Comparison of ENCODE assay signal across 1 cellular context in genomic region chr20:41693136-41693979, GRCh38.
A peak's percentile ranks its signal among the peaks of the same experiment; 100 is the strongest.
TF ChIP-seq lines count a peak whose summit lies in the region.

No MANE protein-coding gene starts in this region.

TF ChIP-seq in HEK293, 187 proteins besides CTCF, POLR2A, EP300 and RAD21 (continued from another document):
- TF ChIP-seq ZNF24 (tag by site-specific recombination; IDR thresholded peaks at IDR 0.05) = peak; percentile 66; the same call in 1 of the 2 replicates
- no peak for TF ChIP-seq ZNF239 (tag by site-specific recombination; IDR thresholded peaks at IDR 0.05)
- peak; percentile 95 for TF ChIP-seq ZXDB (tag by site-specific recombination; IDR thresholded peaks at IDR 0.05)
- TF ChIP-seq ZNF48 (tag by site-specific recombination; IDR thresholded peaks at IDR 0.05) = no peak
- peak; percentile 57; the same call in 1 of the 2 replicates for TF ChIP-seq KLF7 (tag by site-specific recombination; IDR thresholded peaks at IDR 0.05; ENCODE audit: borderline replicate concordance)
- no peak for TF ChIP-seq ZNF704 (tag by site-specific recombination; IDR thresholded peaks at IDR 0.05)
- no peak for TF ChIP-seq ZNF354C (tag by site-specific recombination; IDR thresholded peaks at IDR 0.05; ENCODE audit: borderline replicate concordance, low read depth)
- no peak for TF ChIP-seq OSR2 (tag by site-specific recombination; IDR thresholded peaks at IDR 0.05)
- TF ChIP-seq ZNF362 (tag by site-specific recombination; IDR thresholded peaks at IDR 0.05) = no peak
- no peak for TF ChIP-seq ZNF112 (tag by site-specific recombination; IDR thresholded peaks at IDR 0.05)
- no peak for TF ChIP-seq ZNF548 (tag by site-specific recombination; IDR thresholded peaks at IDR 0.05)
- 0 out of 2 replicates have a peak, but pooled peaks have one; percentile 27 for TF ChIP-seq PRDM6 (tag by site-specific recombination; IDR thresholded peaks at IDR 0.05)
- TF ChIP-seq ZNF791 (tag by site-specific recombination; IDR thresholded peaks at IDR 0.05) = no peak
- no peak for TF ChIP-seq ZNF530 (tag by site-specific recombination; IDR thresholded peaks at IDR 0.05; ENCODE audit: low read depth)
- TF ChIP-seq ZNF514 (tag by site-specific recombination; IDR thresholded peaks at IDR 0.05) = no peak
- TF ChIP-seq ZBTB48 (tag by site-specific recombination; IDR thresholded peaks at IDR 0.05) = peak; percentile 65; the same call in 1 of the 2 replicates
- peak; percentile 50; the same call in 1 of the 2 replicates for TF ChIP-seq ZNF449 (tag by site-specific recombination; IDR thresholded peaks at IDR 0.05)
- TF ChIP-seq ZBTB1 (tag by site-specific recombination; IDR thresholded peaks at IDR 0.05) = no peak
- peak; percentile 78 for TF ChIP-seq KLF17 (tag by site-specific recombination; IDR thresholded peaks at IDR 0.05)
- TF ChIP-seq TCF7L2 (IDR thresholded peaks at IDR 0.05; ENCODE audit: borderline replicate concordance, low read depth, low read length) = peak; percentile 93
- TF ChIP-seq ZNF645 (tag by site-specific recombination; IDR thresholded peaks at IDR 0.05) = no peak
